In the genomic region with DNA sequence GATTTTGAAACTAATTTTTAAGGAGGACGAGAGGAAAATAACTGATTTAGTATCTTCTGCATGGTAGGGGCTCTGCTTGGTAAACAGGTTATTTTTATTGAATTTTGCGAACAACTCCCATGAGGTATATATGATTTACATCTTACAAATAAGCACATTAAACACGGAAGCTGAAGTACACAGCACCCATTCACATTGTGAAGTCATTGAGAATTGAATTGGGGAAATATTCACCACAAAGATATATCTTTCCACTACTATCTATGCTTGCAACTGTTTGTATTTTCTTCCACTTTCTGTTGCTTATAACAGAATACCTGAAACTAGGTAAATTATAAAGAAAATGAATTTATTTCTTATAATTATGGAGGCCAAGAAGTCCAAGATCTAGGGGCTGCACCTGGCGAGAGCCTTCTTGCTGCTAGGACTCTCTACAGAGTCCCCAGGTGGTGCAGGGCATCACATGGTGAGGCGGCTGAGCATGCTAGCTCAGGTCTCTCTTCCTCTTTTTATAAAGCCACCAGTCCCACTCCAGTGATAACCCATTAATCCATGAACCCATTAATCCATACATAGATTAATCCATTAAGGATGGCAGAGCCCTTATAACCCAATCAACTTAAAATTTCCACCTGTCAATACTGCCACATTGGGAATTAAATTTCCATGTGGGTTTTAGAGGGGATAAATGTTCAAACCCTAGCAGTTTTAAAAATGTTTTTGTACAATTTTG, we compare ENCODE assay signal across 13 cellular contexts.
DNase-seq lines count a peak whose midpoint lies in the region; ATAC-seq and TF ChIP-seq lines count a peak whose summit lies in the region.
"Had no signal": no experiment of that assay in that cellular context is flagged by ENCODE, and none has a peak within 500 bp of the region (broad histone marks: within the 10 kb centered on the region; RNA-seq: fewer than 3 reads in every experiment).

No MANE protein-coding gene starts in this region.

- TF ChIP-seq CTCF in GM06990 (IDR thresholded peaks at IDR 0.05; ENCODE audit: insufficient read depth, low read length, poor library complexity, severe bottlenecking) (no peak), SU-DHL-6 (IDR thresholded peaks at IDR 0.05; ENCODE audit: insufficient read depth, low read length, poor library complexity, severe bottlenecking) (no peak)

- no peaks in the 10 kb centered on the region for H3K9me3 ChIP-seq in SU-DHL-6 (ENCODE audit: insufficient read depth, low read length)
- H3K9me3 ChIP-seq: BE2C had no signal

- H3K36me3 ChIP-seq in GM06990 (ENCODE audit: control insufficient read depth, insufficient read depth, low read length): no peaks in the 10 kb centered on the region
- no peaks in the 10 kb centered on the region for H3K36me3 ChIP-seq in SU-DHL-6 (ENCODE audit: low read length)
- H3K36me3 ChIP-seq in H7 (replicated peaks; ENCODE audit: control insufficient read depth, insufficient read depth, low read length): no peaks in the 10 kb centered on the region
- H3K36me3 ChIP-seq: BE2C had no signal

- peak; percentile 9 for DNase-seq in GM06990 (ENCODE audit: extremely low read depth, insufficient read length)
- DNase-seq in H7: no peak
- DNase-seq in GM19240 (ENCODE audit: insufficient read length, low spot score): no peak
- no peak for DNase-seq in activated CD4-positive, alpha-beta T cell treated with anti-CD3 and anti-CD28 coated beads, Interleukin-2, amount 50 U/mL, for 4 hours
- DNase-seq: activated CD4-positive, CD25-positive, alpha-beta regulatory T cell; amniotic stem cell; BE2C; KG1; retina had no signal

- no peaks in the 10 kb centered on the region for H4K20me1 ChIP-seq in SU-DHL-6 (ENCODE audit: low read depth, low read length)

- H3K9me2 ChIP-seq in SU-DHL-6 (replicated peaks; ENCODE audit: insufficient read depth, low read length): no peaks in the 10 kb centered on the region

- H3K4me3 ChIP-seq in GM06990 (replicated peaks; ENCODE audit: low read depth, low read length) (no peak overlapping the region), SU-DHL-6 (ENCODE audit: insufficient read depth, low read length, poor library complexity, severe bottlenecking) (peak overlapping the region; percentile 47), H7 (ENCODE audit: insufficient read depth, low read depth, low read length) (no peak overlapping the region)

- peak; percentile 68 for ATAC-seq in GM19468 (IDR thresholded peaks at IDR 0.05; ENCODE audit: extremely low read depth, unreplicated experiment)
- ATAC-seq in HG03060 (IDR thresholded peaks at IDR 0.05; ENCODE audit: low read depth, unreplicated experiment): peak; percentile 72
- no peak for ATAC-seq in HG03097 (IDR thresholded peaks at IDR 0.05; ENCODE audit: low FRiP score, unreplicated experiment)

- H3K9ac ChIP-seq in SU-DHL-6 (ENCODE audit: low read length): peak overlapping the region; percentile 55

- H3F3A ChIP-seq in SU-DHL-6 (ENCODE audit: insufficient read depth): peaks cover 26% of the 10 kb centered on the region

- H3K27ac ChIP-seq in SU-DHL-6 (ENCODE audit: low read depth, low read length): peak overlapping the region; percentile 94

- no peaks in the 10 kb centered on the region for H3K27me3 ChIP-seq in GM06990 (replicated peaks; ENCODE audit: control insufficient read depth, insufficient read depth, low read length)
- no peaks in the 10 kb centered on the region for H3K27me3 ChIP-seq in SU-DHL-6 (ENCODE audit: low read length)
- no peaks in the 10 kb centered on the region for H3K27me3 ChIP-seq in H7 (ENCODE audit: control insufficient read depth, insufficient read depth, low read length)
- H3K27me3 ChIP-seq: BE2C had no signal

- H3K4me2 ChIP-seq in SU-DHL-6 (ENCODE audit: low read depth, low read length, poor library complexity, severe bottlenecking): peak overlapping the region; percentile 86

- peak overlapping the region; percentile 72 for H2AFZ ChIP-seq in SU-DHL-6 (ENCODE audit: low read depth, low read length, severe bottlenecking)

- no peaks in the 10 kb centered on the region for H3K79me2 ChIP-seq in SU-DHL-6 (ENCODE audit: insufficient read depth, low read length)
